23 cellular contexts compared by ENCODE assay signal in genomic region chr2:199383006-199383405, GRCh38.
DNase-seq lines count a peak whose midpoint lies in the region; ATAC-seq, FAIRE-seq and TF ChIP-seq lines count a peak whose summit lies in the region.
"Had no signal": no experiment of that assay in that cellular context is flagged by ENCODE, and none has a peak within 500 bp of the region (broad histone marks: within the 10 kb centered on the region; RNA-seq: fewer than 3 reads in every experiment).

No MANE protein-coding gene starts in this region.

- no peak for TF ChIP-seq POLR2A in heart left ventricle (IDR thresholded peaks at IDR 0.05)

- H3K27me3 Mint-ChIP-seq in neural crest cell (ENCODE audit: low read depth) = no peaks in the 10 kb centered on the region
- no peaks in the 10 kb centered on the region for H3K27me3 Mint-ChIP-seq in osteocyte (ENCODE audit: unreplicated experiment)

- H3K27ac ChIP-seq in heart left ventricle = no peak overlapping the region
- H3K27ac ChIP-seq: 22Rv1, A549, BLaER1 had no signal

- H3K36me3 ChIP-seq in adipocyte (ENCODE audit: control insufficient read depth, insufficient read depth, low read length, severe bottlenecking) (peaks cover 18% of the 10 kb centered on the region), heart left ventricle (no peaks in the 10 kb centered on the region)
- H3K36me3 ChIP-seq: BE2C, BLaER1 had no signal

- FAIRE-seq in RCC 7860 (lab: Jason Lieb, UNC) = no peak
- FAIRE-seq: A549, D721Med, G401.6, GM12891 had no signal

- H3K4me3 ChIP-seq in adipocyte (ENCODE audit: low read length) (no peak overlapping the region), heart left ventricle (no peak overlapping the region)
- H3K4me3 ChIP-seq: A549, BLaER1 had no signal

- H3K27ac Mint-ChIP-seq in neural crest cell (ENCODE audit: unreplicated experiment) (peak overlapping the region; percentile 4), osteocyte (ENCODE audit: unreplicated experiment) (no peak overlapping the region)
- H3K27ac Mint-ChIP-seq: CD14-positive monocyte; CD4-positive, alpha-beta memory T cell; CD4-positive, CD25-positive, alpha-beta regulatory T cell; CD8-positive, alpha-beta memory T cell had no signal

- peak; percentile 9 for DNase-seq in Ammon's horn (ENCODE audit: low spot score)
- peak; percentile 24 for DNase-seq in adipocyte (ENCODE audit: low read depth)
- DNase-seq in neural crest cell (ENCODE audit: low read depth, low spot score) = no peak
- no peak for DNase-seq in sciatic nerve (ENCODE audit: low spot score)
- DNase-seq in RCC 7860 (ENCODE audit: low spot score) = no peak
- no peak for DNase-seq in osteocyte (ENCODE audit: extremely low spot score, unreplicated experiment)
- DNase-seq in heart left ventricle = no peak
- DNase-seq: AML-193; BE2C; C1 segment of cervical spinal cord; CD4-positive, alpha-beta memory T cell; CD4-positive, CD25-positive, alpha-beta regulatory T cell; CD8-positive, alpha-beta memory T cell; COR-L47; DMS79 treated with DMSO at 0.1 percent for 48 hours; GF-D8 had no signal

- no peaks in the 10 kb centered on the region for H3K36me3 Mint-ChIP-seq in neural crest cell (ENCODE audit: low read depth)
- no peaks in the 10 kb centered on the region for H3K36me3 Mint-ChIP-seq in osteocyte (ENCODE audit: unreplicated experiment)
- H3K36me3 Mint-ChIP-seq: CD14-positive monocyte; CD4-positive, alpha-beta memory T cell; CD4-positive, CD25-positive, alpha-beta regulatory T cell; CD8-positive, alpha-beta memory T cell had no signal

- WGBS in heart left ventricle, 4 donors = 69 to 77% (median 73%) methylated on average over 5 of the region's 5 CpGs

- H3K9me3 Mint-ChIP-seq in neural crest cell (no peaks in the 10 kb centered on the region), osteocyte (ENCODE audit: unreplicated experiment) (no peaks in the 10 kb centered on the region)
- H3K9me3 Mint-ChIP-seq: CD4-positive, alpha-beta memory T cell; CD4-positive, CD25-positive, alpha-beta regulatory T cell; CD8-positive, alpha-beta memory T cell had no signal

- no peak overlapping the region for H3K9ac ChIP-seq in adipocyte (ENCODE audit: low read length)
- H3K9ac ChIP-seq: BLaER1 had no signal

- H3K9me3 ChIP-seq in adipocyte (ENCODE audit: control insufficient read depth, low read length) (no peaks in the 10 kb centered on the region), heart left ventricle (no peaks in the 10 kb centered on the region)
- H3K9me3 ChIP-seq: A549, BE2C, BLaER1 had no signal

- H3K4me3 Mint-ChIP-seq in neural crest cell (no peak overlapping the region), osteocyte (ENCODE audit: unreplicated experiment) (no peak overlapping the region)
- H3K4me3 Mint-ChIP-seq: CD4-positive, alpha-beta memory T cell; CD4-positive, CD25-positive, alpha-beta regulatory T cell; CD8-positive, alpha-beta memory T cell had no signal

- ATAC-seq in sciatic nerve (peak; percentile 70), heart left ventricle (no peak)
- ATAC-seq: A549 had no signal

- H3K27me3 ChIP-seq in adipocyte (replicated peaks; ENCODE audit: control insufficient read depth, insufficient read depth, low read length) (no peaks in the 10 kb centered on the region), heart left ventricle (no peaks in the 10 kb centered on the region)
- H3K27me3 ChIP-seq: BE2C, BLaER1 had no signal

- H3K4me1 Mint-ChIP-seq in neural crest cell = no peaks in the 10 kb centered on the region
- H3K4me1 Mint-ChIP-seq in osteocyte (ENCODE audit: unreplicated experiment) = peaks cover 5% of the 10 kb centered on the region
- H3K4me1 Mint-ChIP-seq: CD14-positive monocyte; CD4-positive, alpha-beta memory T cell; CD4-positive, CD25-positive, alpha-beta regulatory T cell; CD8-positive, alpha-beta memory T cell had no signal

- TF ChIP-seq CTCF in neural crest cell (conservative IDR thresholded peaks at IDR 0.05) (no peak), osteocyte (IDR thresholded peaks at IDR 0.05) (no peak), heart left ventricle (IDR thresholded peaks at IDR 0.05) (no peak)

- intact Hi-C loops in sciatic nerve (cut with DNase I) = no loop called here
- intact Hi-C loops in heart left ventricle (cut with DNase I) = no loop called here

- H3K4me1 ChIP-seq in adipocyte (ENCODE audit: control insufficient read depth, insufficient read depth, low read length) (no peaks in the 10 kb centered on the region), heart left ventricle (no peaks in the 10 kb centered on the region)

Comparison
In these comparisons a context has a peak if more than half of its experiments do, and no peak if none do; other contexts are left out.
1. DNase-seq: peak in Ammon's horn (single experiment) and adipocyte (single experiment); none in neural crest cell (single experiment), sciatic nerve (single experiment), RCC 7860 (single experiment), osteocyte (single experiment) and heart left ventricle (0 of 5).